In genomic region chr1:214548988-214549387, GRCh38 we compare ENCODE assay signal across 10 cellular contexts. TPM values are rescaled to one million over a fixed set of nuclear protein-coding genes. Genes with fewer than 3 reads are reported as not detected.
A peak's percentile ranks its signal among the peaks of the same experiment; 100 is the strongest.
DNase-seq lines count a peak whose midpoint lies in the region; ATAC-seq, FAIRE-seq and TF ChIP-seq lines count a peak whose summit lies in the region.
"Had no signal": no experiment of that assay in that cellular context is flagged by ENCODE, and none has a peak within 500 bp of the region (broad histone marks: within the 10 kb centered on the region; RNA-seq: fewer than 3 reads in every experiment).

No MANE protein-coding gene starts in this region.

- no peak overlapping the region for H3K14ac ChIP-seq in H1 (ENCODE audit: insufficient read length)

- H4K20me1 ChIP-seq in H1 (replicated peaks in 1 of 2; ENCODE audit: control insufficient read depth in 1 of 2, insufficient read depth in 2 of 2, low read length in 2 of 2): peaks cover 2 to 9% of the 10 kb centered on the region in 2 experiments

- TF ChIP-seq EP300 in H1 (IDR thresholded peaks at IDR 0.05; ENCODE audit: borderline replicate concordance in 1 of 2, low read depth in 2 of 2, low read length in 2 of 2): no peak

- H3K18ac ChIP-seq in H1 (ENCODE audit: extremely low read depth, low read length) (no peak overlapping the region), mesendoderm (ENCODE audit: low read length) (no peak overlapping the region)

- no peak for TF ChIP-seq POLR2A in H1 (IDR thresholded peaks at IDR 0.05; ENCODE audit: control extremely low read depth in 1 of 2, low read depth in 2 of 2, low read length in 2 of 2)

- H2BK12ac ChIP-seq in H1 (ENCODE audit: low read depth, low read length): no peak overlapping the region

- H3K9ac ChIP-seq in HUES48 (ENCODE audit: low read depth, low read length) (no peak overlapping the region), H1 (replicated peaks in 1 of 4; ENCODE audit: extremely low read depth in 1 of 4, low read depth in 3 of 4, low read length in 3 of 4) (no peak overlapping the region), mesendoderm (ENCODE audit: low read length) (peak overlapping the region; percentile 95)

- POLR2A ChIA-PET in AG04449 (lab: Yijun Ruan, JAX) (interaction anchor here (0.8 to 1.2 kb wide), 2 partner anchors 11 to 35 kb away, joined by 3 read pairs; no protein-coding TSS in a partner anchor), H1 (lab: Charles Lee; ENCODE audit: partially characterized antibody) (interaction anchor here (1.0 to 5.9 kb wide), 9 partner anchors 9 to 76 kb away, joined by 3 to 99 read pairs (median 8); no protein-coding TSS in a partner anchor), RWPE1 (lab: Yijun Ruan, JAX; ENCODE audit: low non-redundant PET) (no interaction called here)

- H3K9me3 ChIP-seq in HUES48 (ENCODE audit: control insufficient read depth, insufficient read depth, low read length): no peaks in the 10 kb centered on the region
- no peaks in the 10 kb centered on the region for H3K9me3 ChIP-seq in H1 (ENCODE audit: insufficient read depth in 2 of 2, low read depth in 1 of 2, low read length in 1 of 2)

- no peak overlapping the region for H2BK15ac ChIP-seq in H1 (ENCODE audit: low read length)
- no peak overlapping the region for H2BK15ac ChIP-seq in mesendoderm (replicated peaks; ENCODE audit: low read depth)

- no peak for FAIRE-seq in H1 (lab: Jason Lieb, UNC)

- H3K27me3 ChIP-seq in HUES48 (ENCODE audit: control insufficient read depth, insufficient read depth, low read length) (no peaks in the 10 kb centered on the region), H1 (replicated peaks in 1 of 4; ENCODE audit: control insufficient read depth in 3 of 4, extremely low read depth in 1 of 4, insufficient read depth in 3 of 4, low read length in 3 of 4) (no peaks in the 10 kb centered on the region), mesendoderm (ENCODE audit: insufficient read depth, low read length, poor library complexity) (no peaks in the 10 kb centered on the region)

- no peak for DNase-seq in AG04449 (ENCODE audit: low read depth, low spot score)
- no peak for DNase-seq in H1 (ENCODE audit: low read depth in 1 of 2, low spot score in 2 of 2)
- no peak for DNase-seq in mesendoderm
- no peak for DNase-seq in RWPE1 (ENCODE audit: low spot score)
- DNase-seq in NCI-H2227 treated with DMSO at 0.1 percent for 48 hours (lab: John Stamatoyannopoulos, UW): no peak
- DNase-seq: CD8-positive, alpha-beta memory T cell; T-helper 9 cell had no signal

- H3K36me3 ChIP-seq in HUES48 (ENCODE audit: control insufficient read depth, insufficient read depth, low read length) (0 out of 2 replicates have a peak, but pooled peaks cover 3% of the 10 kb centered on the region), H1 (ENCODE audit: control insufficient read depth in 2 of 4, insufficient read depth in 4 of 4, low read length in 3 of 4) (no peaks in the 10 kb centered on the region), mesendoderm (ENCODE audit: control insufficient read depth, insufficient read depth, low read length) (no peaks in the 10 kb centered on the region)

- H4K8ac ChIP-seq in H1 (ENCODE audit: extremely low read depth, insufficient read depth, low read length): no peak overlapping the region
- H4K8ac ChIP-seq in mesendoderm (ENCODE audit: low read depth, low read length): no peak overlapping the region

- 80% methylated on average over 2 of the region's 2 CpGs; no CpG with 5 or more reads in 1 of the 2 experiments for whole genome bisulfite sequencing in H1 (ENCODE audit: extremely low coverage in 1 of 2, insufficient coverage in 1 of 2, insufficient read length in 1 of 2, insufficient replicate concordance in 2 of 2, low coverage in 1 of 2, low lambda C conversion rate in 2 of 2, missing lambda C conversion rate in 1 of 2), 2 experiments
- no CpG with 5 or more reads among the region's 2 CpGs for WGBS in mesendoderm (ENCODE audit: extremely low coverage, insufficient coverage, low lambda C conversion rate)

- no peak overlapping the region for H2AFZ ChIP-seq in H1 (ENCODE audit: low read length)

- H3K4me2 ChIP-seq in H1 (ENCODE audit: insufficient read depth in 1 of 2, low read depth in 2 of 2, low read length in 2 of 2) (peak overlapping the region; percentile 33 to 96), mesendoderm (ENCODE audit: low read length) (peak overlapping the region; percentile 23)

- H3K23ac ChIP-seq in H1 (ENCODE audit: insufficient read length) (no peak overlapping the region), mesendoderm (ENCODE audit: low read length) (no peak overlapping the region)

- no peak overlapping the region for H4K91ac ChIP-seq in H1 (replicated peaks; ENCODE audit: insufficient read length, low read length)

- H3K27ac ChIP-seq in HUES48 (ENCODE audit: low read depth, low read length) (no peak overlapping the region), H1 (ENCODE audit: low read depth, low read length) (no peak overlapping the region), mesendoderm (ENCODE audit: low read depth, low read length) (no peak overlapping the region), RWPE1 (no peak overlapping the region)

- ATAC-seq in GM21737 (IDR thresholded peaks at IDR 0.05; ENCODE audit: unreplicated experiment) (no peak), GM21576 (IDR thresholded peaks at IDR 0.05; ENCODE audit: unreplicated experiment) (no peak)

- H3K56ac ChIP-seq in H1 (replicated peaks; ENCODE audit: insufficient read length, low read depth, low read length) (no peak overlapping the region), mesendoderm (ENCODE audit: low read length) (peak overlapping the region; percentile 9)

- no peak overlapping the region for H2BK20ac ChIP-seq in H1 (ENCODE audit: low read length)

- TF ChIP-seq CTCF in AG04449 (IDR thresholded peaks at IDR 0.05; ENCODE audit: insufficient read depth, low read length, missing control alignments) (no peak), H1 (IDR thresholded peaks at IDR 0.05; ENCODE audit: control extremely low read depth in 1 of 3, insufficient read depth in 1 of 3, low read depth in 1 of 3, low read length in 3 of 3) (no peak), RWPE1 (conservative IDR thresholded peaks at IDR 0.05; ENCODE audit: low read depth) (no peak)

- no peak overlapping the region for H2AK5ac ChIP-seq in H1 (ENCODE audit: low read depth, low read length)
- H2AK5ac ChIP-seq in mesendoderm (ENCODE audit: low read length): no peak overlapping the region

- H4K5ac ChIP-seq in H1 (ENCODE audit: insufficient read length, low read depth, low read length): no peak overlapping the region
- H4K5ac ChIP-seq in mesendoderm (ENCODE audit: low read length): no peak overlapping the region

- H3K4ac ChIP-seq in H1 (replicated peaks; ENCODE audit: insufficient read length, low read depth, low read length) (no peak overlapping the region), mesendoderm (ENCODE audit: low read depth, low read length) (no peak overlapping the region)

- H2BK120ac ChIP-seq in H1 (replicated peaks; ENCODE audit: low read depth, low read length): no peak overlapping the region
- H2BK120ac ChIP-seq in mesendoderm (ENCODE audit: low read depth, low read length): no peak overlapping the region

- H3K4me3 ChIP-seq in AG04449 (ENCODE audit: low read depth, low read length) (peak overlapping the region; percentile 86), HUES48 (ENCODE audit: low read depth, low read length) (peak overlapping the region; percentile 97; the same call in 1 of the 2 replicates), H1 (ENCODE audit: extremely low read depth in 1 of 4, insufficient read depth in 2 of 4, low read depth in 3 of 4, low read length in 4 of 4) (peak overlapping the region in 1 of 4 experiments; percentile 99; a peak in 1 of 8 replicates), mesendoderm (ENCODE audit: low read length) (no peak overlapping the region)

- CTCF ChIA-PET in AG04449 (lab: Yijun Ruan, JAX): interaction anchor here (1.3 to 5.0 kb wide), 11 partner anchors 10 to 287 kb away, joined by 3 to 26 read pairs (median 6); no protein-coding TSS in a partner anchor
- CTCF ChIA-PET in H1 (lab: Charles Lee; ENCODE audit: partially characterized antibody): interaction anchor here (0.8 to 7.2 kb wide), 14 partner anchors 9 to 287 kb away, joined by 3 to 54 read pairs (median 5); no protein-coding TSS in a partner anchor
- CTCF ChIA-PET in RWPE1 (lab: Yijun Ruan, JAX): interaction anchor here (1.0 kb wide), 1 partner anchor 36 kb away, joined by 3 read pairs; no protein-coding TSS in a partner anchor

- H3K23me2 ChIP-seq in H1 (ENCODE audit: low read depth, low read length): peaks cover 8% of the 10 kb centered on the region; the same call in 1 of the 2 replicates

- TF ChIP-seq RAD21 in H1 (IDR thresholded peaks at IDR 0.05 in 1 of 2, conservative IDR thresholded peaks at IDR 0.05 in 1 of 2; ENCODE audit: low read depth in 2 of 2, low read length in 2 of 2): no peak

- H2BK5ac ChIP-seq in H1 (ENCODE audit: low read depth, low read length) (no peak overlapping the region), mesendoderm (ENCODE audit: low read length) (no peak overlapping the region)

- H3K4me1 ChIP-seq in HUES48 (ENCODE audit: control insufficient read depth, insufficient read depth, low read length) (peaks cover 33% of the 10 kb centered on the region), H1 (replicated peaks in 1 of 4; ENCODE audit: control insufficient read depth in 3 of 4, insufficient read depth in 4 of 4, low read length in 3 of 4) (peaks cover 5 to 18% (median 11%) of the 10 kb centered on the region in 4 experiments; a peak in 6 of 7 replicates), mesendoderm (ENCODE audit: control insufficient read depth, low read depth, low read length) (peaks cover 32% of the 10 kb centered on the region)

- H3K79me1 ChIP-seq in H1 (ENCODE audit: low read depth, low read length) (peaks cover 12% of the 10 kb centered on the region), mesendoderm (ENCODE audit: low read length) (peaks cover 3% of the 10 kb centered on the region)

- H3K79me2 ChIP-seq in H1 (ENCODE audit: control insufficient read depth in 1 of 2, insufficient read depth in 2 of 2, low read length in 2 of 2) (peaks cover 26 to 68% of the 10 kb centered on the region in 2 experiments), mesendoderm (ENCODE audit: control insufficient read depth, insufficient read depth, low read length) (peaks cover 73% of the 10 kb centered on the region)

RNA-seq across cellular contexts. Expression of gene PTPN14, which starts 2.4 kb away (rescaled TPM):
- total RNA-seq in H1 (2021; fragmentation: NEBNext Ultra II Directional; extraction: Animal tissue kit (Norgen Biotek cat#: 25700)): 77.4 and 93.6 TPM in 2 replicates
- polyA plus RNA-seq in H1 (2011; rRNA removed): 14.4 and 19.8 TPM in 2 replicates
- polyA plus RNA-seq in H1 (2011; cell fraction: cytosol; rRNA removed): 15.5 TPM
- polyA plus RNA-seq in H1 (2011; cell fraction: nucleus; rRNA removed): 38.0 TPM
- 11.9 to 20.9 TPM (median 16.0 TPM) in 4 replicates for polyA plus RNA-seq in H1 (2012, experiment 1 of 2)
- 2.1 TPM for polyA plus RNA-seq in H1 (2012, experiment 2 of 2)
- polyA plus RNA-seq in H1 (2013, experiment 1 of 2): 22.6 TPM
- polyA plus RNA-seq in H1 (2013, experiment 2 of 2): 21.4 TPM
- 76.1 and 85.9 TPM in 2 replicates for polyA minus RNA-seq in H1 (2011; rRNA and poly(A)+ RNA removed)
- polyA minus RNA-seq in H1 (2011; cell fraction: cytosol; rRNA and poly(A)+ RNA removed): 44.8 TPM
- 80.0 TPM for polyA minus RNA-seq in H1 (2011; cell fraction: nucleus; rRNA and poly(A)+ RNA removed)
- polyA plus RNA-seq in mesendoderm (2013, experiment 1 of 2): 39.3 TPM
- polyA plus RNA-seq in mesendoderm (2013, experiment 2 of 2): 38.7 TPM

RNA-seq across cellular contexts. Expression of gene CENPF, which starts 54.0 kb away (rescaled TPM):
- 170 and 175 TPM in 2 replicates for total RNA-seq in H1 (2021; fragmentation: NEBNext Ultra II Directional; extraction: Animal tissue kit (Norgen Biotek cat#: 25700))
- polyA plus RNA-seq in H1 (2011; rRNA removed): 10.0 and 13.7 TPM in 2 replicates
- polyA plus RNA-seq in H1 (2011; cell fraction: cytosol; rRNA removed): 38.2 TPM
- 41.1 TPM for polyA plus RNA-seq in H1 (2011; cell fraction: nucleus; rRNA removed)
- polyA plus RNA-seq in H1 (2012, experiment 1 of 2): 71.6 to 132 TPM (median 92.6 TPM) in 4 replicates
- 4.1 TPM for polyA plus RNA-seq in H1 (2012, experiment 2 of 2)
- polyA plus RNA-seq in H1 (2013, experiment 1 of 2): 79.3 TPM
- polyA plus RNA-seq in H1 (2013, experiment 2 of 2): 70.9 TPM
- polyA minus RNA-seq in H1 (2011; rRNA and poly(A)+ RNA removed): 41.5 and 53.5 TPM in 2 replicates
- 43.7 TPM for polyA minus RNA-seq in H1 (2011; cell fraction: cytosol; rRNA and poly(A)+ RNA removed)
- polyA minus RNA-seq in H1 (2011; cell fraction: nucleus; rRNA and poly(A)+ RNA removed): 82.6 TPM
- polyA plus RNA-seq in mesendoderm (2013, experiment 1 of 2): 51.8 TPM
- 53.5 TPM for polyA plus RNA-seq in mesendoderm (2013, experiment 2 of 2)
